1 cellular context compared by ENCODE assay signal in the genomic region with DNA sequence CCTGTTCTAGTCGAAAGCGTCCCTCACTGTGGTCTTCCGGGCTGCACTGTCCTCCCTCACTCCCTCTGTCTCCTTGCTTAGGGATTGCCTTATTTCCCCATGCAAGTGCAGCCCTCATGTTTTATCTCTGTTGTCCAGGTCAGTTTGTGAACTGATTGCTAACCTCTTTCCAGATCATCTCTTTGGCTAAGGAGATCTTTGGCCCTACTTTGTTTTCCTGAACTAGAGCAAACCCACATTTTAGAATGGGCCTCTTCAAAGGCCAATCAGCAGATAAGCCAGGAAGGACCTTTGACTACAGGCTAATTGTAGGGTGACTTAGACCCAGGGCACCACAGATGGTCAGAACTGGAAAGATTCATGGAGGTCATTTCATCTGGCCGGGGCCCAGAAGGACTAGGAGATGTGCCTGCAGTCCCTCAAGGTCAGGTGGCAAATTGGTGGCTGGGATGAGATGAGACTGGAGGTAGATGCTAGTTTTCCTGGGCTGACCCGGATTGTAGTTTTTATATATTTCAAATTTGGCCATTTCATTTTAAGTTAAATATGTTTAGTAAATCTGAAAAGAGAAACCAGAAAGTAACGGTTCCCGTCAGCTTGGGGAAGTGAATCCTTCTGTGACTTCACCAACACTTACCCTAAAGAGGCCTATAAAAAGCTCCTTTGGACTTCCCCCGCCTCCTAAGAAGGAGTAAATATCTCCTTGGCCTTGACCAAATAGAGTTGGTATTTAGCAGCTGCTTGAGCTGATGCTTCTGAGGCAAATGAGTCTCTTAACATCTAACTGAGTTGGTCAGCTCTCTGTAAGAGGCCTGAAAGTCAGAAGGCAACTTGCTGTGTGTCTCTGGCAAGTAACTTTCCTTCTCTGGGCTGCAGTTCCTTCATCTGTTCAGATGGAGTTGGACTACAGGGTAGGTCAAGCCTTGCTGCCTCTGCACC.
TF ChIP-seq lines count a peak whose summit lies in the region.

No MANE protein-coding gene starts in this region.

TF ChIP-seq in HepG2, 621 proteins besides CTCF, POLR2A, EP300 and RAD21 (continued from another document and continues in another):
- TF ChIP-seq ZNF766 (CRISPR knock-in tag; IDR thresholded peaks at IDR 0.05; ENCODE audit: borderline replicate concordance): no peak
- TF ChIP-seq SP140L (CRISPR knock-in tag; IDR thresholded peaks at IDR 0.05; ENCODE audit: borderline replicate concordance): peak; percentile 70; the same call in 1 of the 2 replicates
- TF ChIP-seq ZNF263 (CRISPR knock-in tag; IDR thresholded peaks at IDR 0.05): peak; percentile 85
- TF ChIP-seq KAT7 (CRISPR knock-in tag; IDR thresholded peaks at IDR 0.05; ENCODE audit: borderline replicate concordance): no peak
- TF ChIP-seq, protein P1, sequence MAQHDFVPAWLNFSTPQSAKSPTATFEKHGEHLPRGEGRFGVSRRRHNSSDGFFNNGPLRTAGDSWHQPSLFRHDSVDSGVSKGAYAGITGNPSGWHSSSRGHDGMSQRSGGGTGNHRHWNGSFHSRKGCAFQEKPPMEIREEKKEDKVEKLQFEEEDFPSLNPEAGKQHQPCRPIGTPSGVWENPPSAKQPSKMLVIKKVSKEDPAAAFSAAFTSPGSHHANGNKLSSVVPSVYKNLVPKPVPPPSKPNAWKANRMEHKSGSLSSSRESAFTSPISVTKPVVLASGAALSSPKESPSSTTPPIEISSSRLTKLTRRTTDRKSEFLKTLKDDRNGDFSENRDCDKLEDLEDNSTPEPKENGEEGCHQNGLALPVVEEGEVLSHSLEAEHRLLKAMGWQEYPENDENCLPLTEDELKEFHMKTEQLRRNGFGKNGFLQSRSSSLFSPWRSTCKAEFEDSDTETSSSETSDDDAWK (CRISPR knock-in tag; IDR thresholded peaks at IDR 0.05): no peak
- no peak for TF ChIP-seq DNMT3B (CRISPR knock-in tag; conservative IDR thresholded peaks at IDR 0.05)
- TF ChIP-seq, protein P2, sequence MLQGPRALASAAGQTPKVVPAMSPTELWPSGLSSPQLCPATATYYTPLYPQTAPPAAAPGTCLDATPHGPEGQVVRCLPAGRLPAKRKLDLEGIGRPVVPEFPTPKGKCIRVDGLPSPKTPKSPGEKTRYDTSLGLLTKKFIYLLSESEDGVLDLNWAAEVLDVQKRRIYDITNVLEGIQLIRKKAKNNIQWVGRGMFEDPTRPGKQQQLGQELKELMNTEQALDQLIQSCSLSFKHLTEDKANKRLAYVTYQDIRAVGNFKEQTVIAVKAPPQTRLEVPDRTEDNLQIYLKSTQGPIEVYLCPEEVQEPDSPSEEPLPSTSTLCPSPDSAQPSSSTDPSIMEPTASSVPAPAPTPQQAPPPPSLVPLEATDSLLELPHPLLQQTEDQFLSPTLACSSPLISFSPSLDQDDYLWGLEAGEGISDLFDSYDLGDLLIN (CRISPR knock-in tag; IDR thresholded peaks at IDR 0.05; ENCODE audit: borderline replicate concordance): no peak
- TF ChIP-seq, protein P3, sequence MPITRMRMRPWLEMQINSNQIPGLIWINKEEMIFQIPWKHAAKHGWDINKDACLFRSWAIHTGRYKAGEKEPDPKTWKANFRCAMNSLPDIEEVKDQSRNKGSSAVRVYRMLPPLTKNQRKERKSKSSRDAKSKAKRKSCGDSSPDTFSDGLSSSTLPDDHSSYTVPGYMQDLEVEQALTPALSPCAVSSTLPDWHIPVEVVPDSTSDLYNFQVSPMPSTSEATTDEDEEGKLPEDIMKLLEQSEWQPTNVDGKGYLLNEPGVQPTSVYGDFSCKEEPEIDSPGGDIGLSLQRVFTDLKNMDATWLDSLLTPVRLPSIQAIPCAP (CRISPR knock-in tag; IDR thresholded peaks at IDR 0.05; ENCODE audit: low read depth): no peak
- TF ChIP-seq BORCS8-MEF2B (CRISPR knock-in tag; IDR thresholded peaks at IDR 0.05): 0 out of 2 replicates have a peak, but pooled peaks have one; percentile 13
- TF ChIP-seq, protein P4, sequence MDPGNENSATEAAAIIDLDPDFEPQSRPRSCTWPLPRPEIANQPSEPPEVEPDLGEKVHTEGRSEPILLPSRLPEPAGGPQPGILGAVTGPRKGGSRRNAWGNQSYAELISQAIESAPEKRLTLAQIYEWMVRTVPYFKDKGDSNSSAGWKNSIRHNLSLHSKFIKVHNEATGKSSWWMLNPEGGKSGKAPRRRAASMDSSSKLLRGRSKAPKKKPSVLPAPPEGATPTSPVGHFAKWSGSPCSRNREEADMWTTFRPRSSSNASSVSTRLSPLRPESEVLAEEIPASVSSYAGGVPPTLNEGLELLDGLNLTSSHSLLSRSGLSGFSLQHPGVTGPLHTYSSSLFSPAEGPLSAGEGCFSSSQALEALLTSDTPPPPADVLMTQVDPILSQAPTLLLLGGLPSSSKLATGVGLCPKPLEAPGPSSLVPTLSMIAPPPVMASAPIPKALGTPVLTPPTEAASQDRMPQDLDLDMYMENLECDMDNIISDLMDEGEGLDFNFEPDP (CRISPR knock-in tag; conservative IDR thresholded peaks at IDR 0.05): no peak
- no peak for TF ChIP-seq NCOA5 (CRISPR knock-in tag; IDR thresholded peaks at IDR 0.05)
- TF ChIP-seq, protein P5, sequence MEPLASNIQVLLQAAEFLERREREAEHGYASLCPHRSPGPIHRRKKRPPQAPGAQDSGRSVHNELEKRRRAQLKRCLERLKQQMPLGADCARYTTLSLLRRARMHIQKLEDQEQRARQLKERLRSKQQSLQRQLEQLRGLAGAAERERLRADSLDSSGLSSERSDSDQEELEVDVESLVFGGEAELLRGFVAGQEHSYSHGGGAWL (CRISPR knock-in tag; IDR thresholded peaks at IDR 0.05): no peak
- TF ChIP-seq TBL1XR1 (IDR thresholded peaks at IDR 0.05; ENCODE audit: borderline replicate concordance, low read length, partially characterized antibody): no peak
- no peak for TF ChIP-seq SMAD9 (CRISPR knock-in tag; IDR thresholded peaks at IDR 0.05)
- TF ChIP-seq ESRRA (CRISPR knock-in tag; IDR thresholded peaks at IDR 0.05; ENCODE audit: low read depth): peak; percentile 73
- TF ChIP-seq SNAPC2 (CRISPR knock-in tag; IDR thresholded peaks at IDR 0.05): no peak
- peak; percentile 13; the same call in 1 of the 2 replicates for TF ChIP-seq NAIF1 (CRISPR knock-in tag; IDR thresholded peaks at IDR 0.05; ENCODE audit: borderline replicate concordance)
- TF ChIP-seq, protein P6, sequence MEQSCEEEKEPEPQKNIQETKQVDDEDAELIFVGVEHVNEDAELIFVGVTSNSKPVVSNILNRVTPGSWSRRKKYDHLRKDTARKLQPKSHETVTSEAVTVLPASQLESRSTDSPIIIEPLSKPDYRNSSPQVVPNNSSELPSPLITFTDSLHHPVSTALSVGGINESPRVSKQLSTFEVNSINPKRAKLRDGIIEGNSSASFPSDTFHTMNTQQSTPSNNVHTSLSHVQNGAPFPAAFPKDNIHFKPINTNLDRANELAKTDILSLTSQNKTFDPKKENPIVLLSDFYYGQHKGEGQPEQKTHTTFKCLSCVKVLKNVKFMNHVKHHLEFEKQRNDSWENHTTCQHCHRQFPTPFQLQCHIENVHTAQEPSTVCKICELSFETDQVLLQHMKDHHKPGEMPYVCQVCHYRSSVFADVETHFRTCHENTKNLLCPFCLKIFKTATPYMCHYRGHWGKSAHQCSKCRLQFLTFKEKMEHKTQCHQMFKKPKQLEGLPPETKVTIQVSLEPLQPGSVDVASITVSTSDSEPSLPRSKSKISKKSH (CRISPR knock-in tag; IDR thresholded peaks at IDR 0.05; ENCODE audit: borderline replicate concordance): no peak
- TF ChIP-seq, protein P7, sequence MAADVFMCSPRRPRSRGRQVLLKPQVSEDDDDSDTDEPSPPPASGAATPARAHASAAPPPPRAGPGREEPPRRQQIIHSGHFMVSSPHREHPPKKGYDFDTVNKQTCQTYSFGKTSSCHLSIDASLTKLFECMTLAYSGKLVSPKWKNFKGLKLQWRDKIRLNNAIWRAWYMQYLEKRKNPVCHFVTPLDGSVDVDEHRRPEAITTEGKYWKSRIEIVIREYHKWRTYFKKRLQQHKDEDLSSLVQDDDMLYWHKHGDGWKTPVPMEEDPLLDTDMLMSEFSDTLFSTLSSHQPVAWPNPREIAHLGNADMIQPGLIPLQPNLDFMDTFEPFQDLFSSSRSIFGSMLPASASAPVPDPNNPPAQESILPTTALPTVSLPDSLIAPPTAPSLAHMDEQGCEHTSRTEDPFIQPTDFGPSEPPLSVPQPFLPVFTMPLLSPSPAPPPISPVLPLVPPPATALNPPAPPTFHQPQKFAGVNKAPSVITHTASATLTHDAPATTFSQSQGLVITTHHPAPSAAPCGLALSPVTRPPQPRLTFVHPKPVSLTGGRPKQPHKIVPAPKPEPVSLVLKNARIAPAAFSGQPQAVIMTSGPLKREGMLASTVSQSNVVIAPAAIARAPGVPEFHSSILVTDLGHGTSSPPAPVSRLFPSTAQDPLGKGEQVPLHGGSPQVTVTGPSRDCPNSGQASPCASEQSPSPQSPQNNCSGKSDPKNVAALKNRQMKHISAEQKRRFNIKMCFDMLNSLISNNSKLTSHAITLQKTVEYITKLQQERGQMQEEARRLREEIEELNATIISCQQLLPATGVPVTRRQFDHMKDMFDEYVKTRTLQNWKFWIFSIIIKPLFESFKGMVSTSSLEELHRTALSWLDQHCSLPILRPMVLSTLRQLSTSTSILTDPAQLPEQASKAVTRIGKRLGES (CRISPR knock-in tag; IDR thresholded peaks at IDR 0.05; ENCODE audit: borderline replicate concordance): no peak
- peak; percentile 96 for TF ChIP-seq FOXO1 (CRISPR knock-in tag; IDR thresholded peaks at IDR 0.05)
- no peak for TF ChIP-seq NKX3-1 (CRISPR knock-in tag; IDR thresholded peaks at IDR 0.05)
- TF ChIP-seq ZNF747 (CRISPR knock-in tag; IDR thresholded peaks at IDR 0.05; ENCODE audit: borderline replicate concordance): peak; percentile 25; the same call in 1 of the 2 replicates
- TF ChIP-seq HMG20B (CRISPR knock-in tag; conservative IDR thresholded peaks at IDR 0.05): peak; percentile 95
- no peak; the same call in 1 of the 2 replicates for TF ChIP-seq AHR (CRISPR knock-in tag; IDR thresholded peaks at IDR 0.05)
- no peak for TF ChIP-seq PLRG1 (conservative IDR thresholded peaks at IDR 0.05)
- no peak for TF ChIP-seq ZNF256 (CRISPR knock-in tag; conservative IDR thresholded peaks at IDR 0.05)
- TF ChIP-seq ZC3H4 (CRISPR knock-in tag; IDR thresholded peaks at IDR 0.05; ENCODE audit: borderline replicate concordance): no peak
- TF ChIP-seq MZF1 (CRISPR knock-in tag; IDR thresholded peaks at IDR 0.05; ENCODE audit: borderline replicate concordance): no peak
- no peak for TF ChIP-seq THYN1 (CRISPR knock-in tag; IDR thresholded peaks at IDR 0.05; ENCODE audit: borderline replicate concordance, low read depth)
- TF ChIP-seq ZNF777 (CRISPR knock-in tag; IDR thresholded peaks at IDR 0.05): 0 out of 2 replicates have a peak, but pooled peaks have one; percentile 5
- 0 out of 2 replicates have a peak, but pooled peaks have one; percentile 74 for TF ChIP-seq YEATS2 (CRISPR knock-in tag; IDR thresholded peaks at IDR 0.05; ENCODE audit: borderline replicate concordance)
- TF ChIP-seq ZSCAN25 (CRISPR knock-in tag; IDR thresholded peaks at IDR 0.05): peak; percentile 13; the same call in 1 of the 2 replicates
- no peak for TF ChIP-seq JARID2 (CRISPR knock-in tag; IDR thresholded peaks at IDR 0.05; ENCODE audit: insufficient replicate concordance)
- TF ChIP-seq GTF3A (CRISPR knock-in tag; conservative IDR thresholded peaks at IDR 0.05): no peak
- no peak for TF ChIP-seq ZNF260 (CRISPR knock-in tag; IDR thresholded peaks at IDR 0.05; ENCODE audit: borderline replicate concordance, low read depth)
- peak; percentile 89 for TF ChIP-seq GATAD2A (CRISPR knock-in tag; IDR thresholded peaks at IDR 0.05)
- TF ChIP-seq, protein P8, sequence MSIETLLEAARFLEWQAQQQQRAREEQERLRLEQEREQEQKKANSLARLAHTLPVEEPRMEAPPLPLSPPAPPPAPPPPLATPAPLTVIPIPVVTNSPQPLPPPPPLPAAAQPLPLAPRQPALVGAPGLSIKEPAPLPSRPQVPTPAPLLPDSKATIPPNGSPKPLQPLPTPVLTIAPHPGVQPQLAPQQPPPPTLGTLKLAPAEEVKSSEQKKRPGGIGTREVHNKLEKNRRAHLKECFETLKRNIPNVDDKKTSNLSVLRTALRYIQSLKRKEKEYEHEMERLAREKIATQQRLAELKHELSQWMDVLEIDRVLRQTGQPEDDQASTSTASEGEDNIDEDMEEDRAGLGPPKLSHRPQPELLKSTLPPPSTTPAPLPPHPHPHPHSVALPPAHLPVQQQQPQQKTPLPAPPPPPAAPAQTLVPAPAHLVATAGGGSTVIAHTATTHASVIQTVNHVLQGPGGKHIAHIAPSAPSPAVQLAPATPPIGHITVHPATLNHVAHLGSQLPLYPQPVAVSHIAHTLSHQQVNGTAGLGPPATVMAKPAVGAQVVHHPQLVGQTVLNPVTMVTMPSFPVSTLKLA (IDR thresholded peaks at IDR 0.05): peak; percentile 42; the same call in 1 of the 2 replicates
- TF ChIP-seq, protein P9, sequence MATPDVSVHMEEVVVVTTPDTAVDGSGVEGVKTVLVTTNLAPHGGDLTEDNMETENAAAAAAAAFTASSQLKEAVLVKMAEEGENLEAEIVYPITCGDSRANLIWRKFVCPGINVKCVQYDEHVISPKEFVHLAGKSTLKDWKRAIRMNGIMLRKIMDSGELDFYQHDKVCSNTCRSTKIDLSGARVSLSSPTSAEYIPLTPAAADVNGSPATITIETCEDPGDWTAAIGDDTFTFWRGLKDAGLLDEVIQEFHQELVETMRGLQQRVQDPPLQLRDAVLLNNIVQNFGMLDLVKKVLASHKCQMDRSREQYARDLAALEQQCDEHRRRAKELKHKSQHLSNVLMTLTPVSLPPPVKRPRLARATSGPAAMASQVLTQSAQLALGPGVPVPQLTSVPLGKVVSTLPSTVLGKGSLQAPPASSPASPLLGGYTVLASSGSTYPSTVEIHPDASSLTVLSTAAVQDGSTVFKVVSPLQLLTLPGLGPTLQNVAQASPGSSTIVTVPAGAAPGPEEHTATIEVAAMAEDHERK (CRISPR knock-in tag; IDR thresholded peaks at IDR 0.05; ENCODE audit: low read depth): no peak
- no peak for TF ChIP-seq SP2 (CRISPR knock-in tag; IDR thresholded peaks at IDR 0.05)
- TF ChIP-seq, protein P10, sequence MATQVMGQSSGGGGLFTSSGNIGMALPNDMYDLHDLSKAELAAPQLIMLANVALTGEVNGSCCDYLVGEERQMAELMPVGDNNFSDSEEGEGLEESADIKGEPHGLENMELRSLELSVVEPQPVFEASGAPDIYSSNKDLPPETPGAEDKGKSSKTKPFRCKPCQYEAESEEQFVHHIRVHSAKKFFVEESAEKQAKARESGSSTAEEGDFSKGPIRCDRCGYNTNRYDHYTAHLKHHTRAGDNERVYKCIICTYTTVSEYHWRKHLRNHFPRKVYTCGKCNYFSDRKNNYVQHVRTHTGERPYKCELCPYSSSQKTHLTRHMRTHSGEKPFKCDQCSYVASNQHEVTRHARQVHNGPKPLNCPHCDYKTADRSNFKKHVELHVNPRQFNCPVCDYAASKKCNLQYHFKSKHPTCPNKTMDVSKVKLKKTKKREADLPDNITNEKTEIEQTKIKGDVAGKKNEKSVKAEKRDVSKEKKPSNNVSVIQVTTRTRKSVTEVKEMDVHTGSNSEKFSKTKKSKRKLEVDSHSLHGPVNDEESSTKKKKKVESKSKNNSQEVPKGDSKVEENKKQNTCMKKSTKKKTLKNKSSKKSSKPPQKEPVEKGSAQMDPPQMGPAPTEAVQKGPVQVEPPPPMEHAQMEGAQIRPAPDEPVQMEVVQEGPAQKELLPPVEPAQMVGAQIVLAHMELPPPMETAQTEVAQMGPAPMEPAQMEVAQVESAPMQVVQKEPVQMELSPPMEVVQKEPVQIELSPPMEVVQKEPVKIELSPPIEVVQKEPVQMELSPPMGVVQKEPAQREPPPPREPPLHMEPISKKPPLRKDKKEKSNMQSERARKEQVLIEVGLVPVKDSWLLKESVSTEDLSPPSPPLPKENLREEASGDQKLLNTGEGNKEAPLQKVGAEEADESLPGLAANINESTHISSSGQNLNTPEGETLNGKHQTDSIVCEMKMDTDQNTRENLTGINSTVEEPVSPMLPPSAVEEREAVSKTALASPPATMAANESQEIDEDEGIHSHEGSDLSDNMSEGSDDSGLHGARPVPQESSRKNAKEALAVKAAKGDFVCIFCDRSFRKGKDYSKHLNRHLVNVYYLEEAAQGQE (IDR thresholded peaks at IDR 0.05; ENCODE audit: borderline replicate concordance in 1 of 2, low read depth in 1 of 2, low read length in 2 of 2): peak in 1 of 2 experiments; percentile 8; a peak in 1 of 4 replicates
- no peak for TF ChIP-seq ZNF781 (CRISPR knock-in tag; IDR thresholded peaks at IDR 0.05; ENCODE audit: borderline replicate concordance, not compliant biosample characterization)
- peak; percentile 85 for TF ChIP-seq ZFX (CRISPR knock-in tag; IDR thresholded peaks at IDR 0.05; ENCODE audit: low read depth)
